Comparison of ENCODE assay signal across 7 cellular contexts in the genomic region with DNA sequence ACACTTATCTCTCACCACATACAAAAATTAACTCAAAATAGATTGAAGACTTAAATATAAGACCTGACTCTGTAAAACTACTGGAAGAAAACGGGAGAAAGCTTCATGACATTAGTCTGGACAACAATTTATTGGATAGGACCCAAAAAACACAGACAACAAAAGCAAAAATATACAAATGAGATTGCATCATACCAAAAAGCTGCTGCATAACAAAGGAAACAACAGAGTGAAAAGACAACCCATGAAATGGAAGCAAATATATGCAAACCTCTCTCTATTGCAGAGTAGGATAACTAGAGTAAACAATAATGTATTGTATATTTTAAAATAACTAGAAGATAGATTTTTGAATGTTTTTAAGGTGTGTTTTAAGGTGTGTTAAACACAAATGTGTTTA. TPM values are rescaled to one million over a fixed set of nuclear protein-coding genes. Genes with fewer than 3 reads are reported as not detected.
"Had no signal": no experiment of that assay in that cellular context is flagged by ENCODE, and none has a peak within 500 bp of the region (broad histone marks: within the 10 kb centered on the region; RNA-seq: fewer than 3 reads in every experiment).

No MANE protein-coding gene starts in this region.

- H3K27ac Mint-ChIP-seq: H9, IgD-negative memory B cell had no signal

- DNase-seq: GOT3, H9, HCEC 1CT, KG1 had no signal

- H3K36me3 Mint-ChIP-seq: IgD-negative memory B cell had no signal

- FAIRE-seq: H54 had no signal

RNA-seq across cellular contexts. Expression of a gene that starts 11.2 kb away (rescaled TPM):
- total RNA-seq: H9, HT-29 had no signal
- polyA plus RNA-seq: IgD-negative memory B cell had no signal
